Comparison of ENCODE assay signal across 8 cellular contexts in genomic region chr5:15008476-15008875, GRCh38.
DNase-seq lines count a peak whose midpoint lies in the region; ATAC-seq and TF ChIP-seq lines count a peak whose summit lies in the region.

No MANE protein-coding gene starts in this region.

- no peak overlapping the region for H3K4me3 Mint-ChIP-seq in CD8-positive, alpha-beta T cell

- TF ChIP-seq CTCF in testis (IDR thresholded peaks at IDR 0.05): no peak
- TF ChIP-seq CTCF in CD8-positive, alpha-beta T cell (IDR thresholded peaks at IDR 0.05): no peak

- no peaks in the 10 kb centered on the region for H3K36me3 ChIP-seq in adipocyte (ENCODE audit: control insufficient read depth, insufficient read depth, low read length, severe bottlenecking)
- H3K36me3 ChIP-seq in testis (ENCODE audit: low read depth, missing control alignments): no peaks in the 10 kb centered on the region
- H3K36me3 ChIP-seq in CD8-positive, alpha-beta T cell (ENCODE audit: insufficient read depth, low read length): no peaks in the 10 kb centered on the region

- H3K9ac ChIP-seq in adipocyte (ENCODE audit: low read length): peak overlapping the region; percentile 64

- H3K9me3 Mint-ChIP-seq in CD8-positive, alpha-beta T cell: no peaks in the 10 kb centered on the region

- H3K27me3 ChIP-seq in adipocyte (replicated peaks; ENCODE audit: control insufficient read depth, insufficient read depth, low read length) (no peaks in the 10 kb centered on the region), testis (no peaks in the 10 kb centered on the region)
- H3K27me3 ChIP-seq in CD8-positive, alpha-beta T cell (ENCODE audit: insufficient read depth, low read length): no peaks in the 10 kb centered on the region

- peaks cover 3% of the 10 kb centered on the region for H3K27me3 Mint-ChIP-seq in CD8-positive, alpha-beta T cell (ENCODE audit: low read depth)

- H3K27ac ChIP-seq in testis: no peak overlapping the region
- H3K27ac ChIP-seq in CD8-positive, alpha-beta T cell (ENCODE audit: low read depth, low read length): no peak overlapping the region

- no peaks in the 10 kb centered on the region for H3K9me3 ChIP-seq in adipocyte (ENCODE audit: control insufficient read depth, low read length)
- H3K9me3 ChIP-seq in testis: no peaks in the 10 kb centered on the region
- H3K9me3 ChIP-seq in CD8-positive, alpha-beta T cell (ENCODE audit: low read length): no peaks in the 10 kb centered on the region

- intact Hi-C loops in testis (cut with DNase I; ENCODE audit: low total_unique reads): no loop called here
- intact Hi-C loops in CD8-positive, alpha-beta T cell (cut with DNase I, micrococcal nuclease): no loop called here

- no peak overlapping the region for H3K27ac Mint-ChIP-seq in CD8-positive, alpha-beta T cell

- H3K4me3 ChIP-seq in adipocyte (ENCODE audit: low read length) (peak overlapping the region; percentile 36), testis (no peak overlapping the region)
- H3K4me3 ChIP-seq in CD8-positive, alpha-beta T cell (ENCODE audit: low read depth, low read length): no peak overlapping the region

- no peaks in the 10 kb centered on the region for H3K4me1 Mint-ChIP-seq in CD8-positive, alpha-beta T cell (ENCODE audit: low read depth)

- H3K4me1 ChIP-seq in adipocyte (ENCODE audit: control insufficient read depth, insufficient read depth, low read length) (peaks cover 29% of the 10 kb centered on the region), testis (no peaks in the 10 kb centered on the region)
- H3K4me1 ChIP-seq in CD8-positive, alpha-beta T cell (ENCODE audit: insufficient read depth, low read length): no peaks in the 10 kb centered on the region

- CTCF ChIA-PET in CD8-positive, alpha-beta T cell (lab: Charles Lee): interaction anchor here (1.4 to 2.6 kb wide), 3 partner anchors 51 to 281 kb away, joined by 5 to 9 read pairs (median 8); no protein-coding TSS in a partner anchor

- POLR2A ChIA-PET in CD8-positive, alpha-beta T cell (lab: Charles Lee): no interaction called here

- no peaks in the 10 kb centered on the region for H3K36me3 Mint-ChIP-seq in CD8-positive, alpha-beta T cell

- ATAC-seq in HG02981 (IDR thresholded peaks at IDR 0.05; ENCODE audit: unreplicated experiment): no peak
- ATAC-seq in CD8-positive, alpha-beta T cell: no peak

- WGBS in testis, 2 donors: 64 to 79% methylated on average over 8 of the region's 8 CpGs

- TF ChIP-seq POLR2A in testis (IDR thresholded peaks at IDR 0.05): no peak

- peak; percentile 62 for DNase-seq in HuH-7 (ENCODE audit: low spot score)
- peak; percentile 98 for DNase-seq in adipocyte (ENCODE audit: low read depth)
- DNase-seq in iPS-NIHi11 (ENCODE audit: low spot score): peak; percentile 35
- DNase-seq in testis: peak; percentile 26
- no peak for DNase-seq in CD8-positive, alpha-beta T cell
- DNase-seq in activated naive CD4-positive, alpha-beta T cell treated with Interleukin-2 at 50 U/mL for 16 hours: no peak
- no peak for DNase-seq in T-helper 9 cell

Comparison
In these comparisons a context has a peak if more than half of its experiments do, and no peak if none do; other contexts are left out.
1. DNase-seq: peak in HuH-7 (single experiment), adipocyte (single experiment), iPS-NIHi11 (single experiment) and testis (single experiment); none in CD8-positive, alpha-beta T cell (0 of 7), activated naive CD4-positive, alpha-beta T cell treated with Interleukin-2 at 50 U/mL for 16 hours (single experiment) and T-helper 9 cell (single experiment).